In the genomic region with DNA sequence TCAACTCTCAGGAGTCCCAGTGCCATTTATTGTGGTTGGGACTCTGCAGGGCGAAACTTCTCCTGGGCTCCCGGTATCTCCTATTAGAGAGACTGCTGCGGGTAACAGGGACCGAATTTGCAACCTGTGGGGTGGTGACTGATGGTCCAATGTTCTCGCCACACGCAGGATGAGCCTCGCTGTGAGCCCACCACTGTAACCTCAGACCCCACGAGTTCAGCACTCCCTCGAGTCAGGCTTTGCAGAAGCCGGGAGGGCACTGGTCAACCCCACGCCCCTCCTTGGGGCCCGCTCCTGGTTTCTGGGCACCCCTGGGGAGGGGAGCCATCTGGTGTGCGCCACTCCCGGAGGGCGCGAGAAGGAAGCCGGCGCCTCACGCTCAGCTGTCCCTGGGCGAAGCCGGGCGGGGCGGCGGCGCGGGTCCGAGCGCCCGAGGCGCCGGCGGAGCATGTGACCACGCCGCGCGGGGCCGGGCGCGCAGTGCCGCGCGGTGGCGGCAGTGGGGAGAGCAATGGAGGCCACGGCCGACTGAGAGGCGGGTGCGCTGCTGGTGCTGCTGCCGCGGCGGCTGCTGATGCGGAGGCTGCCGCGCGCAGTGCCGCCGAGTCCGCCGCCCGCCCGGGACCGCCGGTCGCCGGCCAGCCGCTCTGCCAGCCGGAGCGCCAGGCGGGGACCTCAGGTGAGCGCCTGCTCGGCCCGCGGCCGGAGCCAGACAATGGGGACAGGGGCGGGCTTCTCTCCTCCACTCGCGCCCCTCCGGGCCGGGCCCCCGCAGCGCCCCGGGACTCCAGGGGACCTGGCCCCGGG, we compare ENCODE assay signal across 8 cellular contexts.
DNase-seq lines count a peak whose midpoint lies in the region; ATAC-seq and TF ChIP-seq lines count a peak whose summit lies in the region.

No MANE protein-coding gene starts in this region.

- in situ Hi-C loops in IMR-90 (cut with MboI; ENCODE audit: low sequenced_read_pairs), result no loop called here

- H4K8ac ChIP-seq in IMR-90 (ENCODE audit: low read depth in 2 of 2, low read length in 2 of 2), result no peak overlapping the region

- H3K23ac ChIP-seq in IMR-90 (ENCODE audit: low read depth, low read length), result no peak overlapping the region; the same call in 1 of the 2 replicates

- no peak overlapping the region for H2BK120ac ChIP-seq in IMR-90 (ENCODE audit: low read depth, low read length)

- H3K18ac ChIP-seq in IMR-90 (ENCODE audit: low read depth, low read length), result no peak overlapping the region; the same call in 1 of the 2 replicates

- no peak overlapping the region for H2BK5ac ChIP-seq in IMR-90 (ENCODE audit: low read depth, low read length, poor library complexity, severe bottlenecking)

- peak overlapping the region; percentile 24; the same call in 1 of the 2 replicates for H3K9ac ChIP-seq in IMR-90 (ENCODE audit: low read depth, low read length)

- no peak overlapping the region for H2BK20ac ChIP-seq in IMR-90 (ENCODE audit: low read depth, low read length)

- H2AFZ ChIP-seq in IMR-90 (replicated peaks; ENCODE audit: low read length, poor library complexity), result peak overlapping the region; percentile 92

- H3K14ac ChIP-seq in IMR-90 (replicated peaks; ENCODE audit: low read depth, low read length), result peak overlapping the region; percentile 45; the same call in 1 of the 2 replicates

- H4K5ac ChIP-seq in IMR-90 (ENCODE audit: low read depth, low read length), result no peak overlapping the region

- TF ChIP-seq CTCF in GM06990 (IDR thresholded peaks at IDR 0.05; ENCODE audit: insufficient read depth, low read length, poor library complexity, severe bottlenecking), result peak; percentile 17
- peak; percentile 52 for TF ChIP-seq CTCF in IMR-90 (conservative IDR thresholded peaks at IDR 0.05; ENCODE audit: low read depth, low read length)
- TF ChIP-seq CTCF in Peyer's patch (IDR thresholded peaks at IDR 0.05), result peak in 3 of 6 experiments; percentile 59 to 73 (median 65)
- TF ChIP-seq CTCF in adrenal gland (IDR thresholded peaks at IDR 0.05), result peak in 3 of 6 experiments; percentile 34 to 48 (median 46)
- TF ChIP-seq CTCF in prostate gland (IDR thresholded peaks at IDR 0.05), result peak in 2 of 4 experiments; percentile 18 to 41

- H2BK15ac ChIP-seq in IMR-90 (ENCODE audit: low read depth, low read length), result no peak overlapping the region

- H3K4me2 ChIP-seq in IMR-90 (ENCODE audit: low read depth, low read length), result peak overlapping the region; percentile 100

- WGBS in IMR-90 (ENCODE audit: extremely low coverage in 2 of 2, insufficient read length in 1 of 2), 2 experiments, result 1% methylated on average over 43 of the region's 82 CpGs; no CpG with 5 or more reads in 1 of the 2 experiments
- 0 to 4% (median 1%) methylated on average over 3 to 82 of the region's 82 CpGs for WGBS in adrenal gland, 4 donors
- WGBS in right cardiac atrium, result under 1% methylated on average over 81 of the region's 82 CpGs
- under 1% methylated on average over 25 of the region's 82 CpGs for WGBS in prostate gland

- POLR2A ChIA-PET in IMR-90 (lab: Charles Lee; ENCODE audit: unreplicated experiment), result no interaction called here

- no peaks in the 10 kb centered on the region for H3K9me1 ChIP-seq in IMR-90 (ENCODE audit: insufficient read depth, low read length)

- no peak overlapping the region for H3K56ac ChIP-seq in IMR-90 (ENCODE audit: extremely low read depth, insufficient read depth, low read length)

- H3K4me3 ChIP-seq in GM06990 (replicated peaks; ENCODE audit: low read depth, low read length), result peak overlapping the region; percentile 73
- peak overlapping the region; percentile 58 for H3K4me3 ChIP-seq in IMR-90 (ENCODE audit: insufficient read depth, low read depth, low read length)
- H3K4me3 ChIP-seq in Peyer's patch, result peak overlapping the region; percentile 47 to 86 (median 66)
- H3K4me3 ChIP-seq in adrenal gland, result peak overlapping the region in 3 of 4 donors; percentile 18 to 67 (median 19)
- H3K4me3 ChIP-seq in right cardiac atrium (ENCODE audit: low read length), result peak overlapping the region; percentile 71
- H3K4me3 ChIP-seq in prostate gland, result peak overlapping the region; percentile 37 to 45

- dilution Hi-C loops in IMR-90 (cut with HindIII; ENCODE audit: low sequenced_read_pairs, unreplicated experiment), result no loop called here

- no peaks in the 10 kb centered on the region for H3K79me1 ChIP-seq in IMR-90 (ENCODE audit: low read depth in 1 of 2, low read length in 2 of 2)

- peak; percentile 98 for ATAC-seq in GM21737 (IDR thresholded peaks at IDR 0.05; ENCODE audit: unreplicated experiment)
- ATAC-seq in IMR-90 (ENCODE audit: low read depth), result peak; percentile 99
- ATAC-seq in right cardiac atrium, result peak; percentile 94 to 95

- intact Hi-C loops in IMR-90 (cut with micrococcal nuclease), result loop anchor here (1.0 to 2.0 kb wide), 2 partner anchors 101 to 252 kb away; partner anchors contain the start of gene CEP135
- intact Hi-C loops in adrenal gland (cut with DNase I), result no loop called here
- intact Hi-C loops in right cardiac atrium (cut with DNase I), result no loop called here
- intact Hi-C loops in prostate gland (cut with DNase I), result no loop called here

- H3K36me3 ChIP-seq in GM06990 (ENCODE audit: control insufficient read depth, insufficient read depth, low read length) (no peaks in the 10 kb centered on the region), IMR-90 (ENCODE audit: control insufficient read depth, insufficient read depth, low read length) (no peaks in the 10 kb centered on the region), Peyer's patch (no peaks in the 10 kb centered on the region), adrenal gland (replicated peaks in 1 of 2) (no peaks in the 10 kb centered on the region), prostate gland (no peaks in the 10 kb centered on the region)

- no peaks in the 10 kb centered on the region for H3K4me1 ChIP-seq in IMR-90 (ENCODE audit: control insufficient read depth, insufficient read depth, low read length)
- H3K4me1 ChIP-seq in Peyer's patch, result peaks cover 0 to 7% (median 3%) of the 10 kb centered on the region in 4 donors
- H3K4me1 ChIP-seq in adrenal gland (replicated peaks in 1 of 2), result peaks cover 6 to 7% of the 10 kb centered on the region in 2 donors
- H3K4me1 ChIP-seq in right cardiac atrium (ENCODE audit: control insufficient read depth, insufficient read depth, low read length), result peaks cover 3% of the 10 kb centered on the region
- no peaks in the 10 kb centered on the region for H3K4me1 ChIP-seq in prostate gland (replicated peaks)

- H3K9me3 ChIP-seq in IMR-90 (ENCODE audit: control insufficient read depth, insufficient read depth, low read length) (no peaks in the 10 kb centered on the region), Peyer's patch (no peaks in the 10 kb centered on the region), adrenal gland (replicated peaks in 1 of 3) (no peaks in the 10 kb centered on the region), right cardiac atrium (ENCODE audit: control insufficient read depth, low read length) (no peaks in the 10 kb centered on the region), prostate gland (no peaks in the 10 kb centered on the region)

- H2AK5ac ChIP-seq in IMR-90 (ENCODE audit: low read depth, low read length), result no peak overlapping the region

- TF ChIP-seq POLR2A in IMR-90 (IDR thresholded peaks at IDR 0.05; ENCODE audit: low read depth, low read length), result no peak
- TF ChIP-seq POLR2A in Peyer's patch (IDR thresholded peaks at IDR 0.05), result peak in 1 of 2 donors; percentile 16
- no peak for TF ChIP-seq POLR2A in adrenal gland (IDR thresholded peaks at IDR 0.05)
- TF ChIP-seq POLR2A in prostate gland (IDR thresholded peaks at IDR 0.05), result no peak

- no TSS peak for BruUV-seq in IMR-90 (replicated peaks; lab: Mats Ljungman, UMichigan)

- CTCF ChIA-PET in IMR-90 (lab: Yijun Ruan, JAX), result no interaction called here

- peak; percentile 36; the same call in 1 of the 2 replicates for TF ChIP-seq RAD21 in IMR-90 (IDR thresholded peaks at IDR 0.05; ENCODE audit: low read length)

- DNase-seq in GM06990 (ENCODE audit: extremely low read depth, insufficient read length), result peak; percentile 83
- peak; percentile 39 for DNase-seq in IMR-90
- DNase-seq in Peyer's patch, result peak; percentile 22 to 79 (median 70)
- peak; percentile 22 to 67 (median 38) for DNase-seq in adrenal gland
- DNase-seq in right cardiac atrium, result peak; percentile 45 to 85 (median 82)
- peak; percentile 10 for DNase-seq in prostate gland (ENCODE audit: low spot score)
- no peak for DNase-seq in SIG-M5 (lab: John Stamatoyannopoulos, UW)

- 0 out of 2 replicates have a peak overlapping the region, but pooled peaks have one; percentile 26 for H3K4ac ChIP-seq in IMR-90 (ENCODE audit: low read depth, low read length)

- no peaks in the 10 kb centered on the region for H4K20me1 ChIP-seq in IMR-90 (ENCODE audit: insufficient read depth, low read length)

- H2AK9ac ChIP-seq in IMR-90 (replicated peaks; ENCODE audit: low read depth, low read length, poor library complexity), result peak overlapping the region; percentile 23

- no peaks in the 10 kb centered on the region for H3K27me3 ChIP-seq in GM06990 (replicated peaks; ENCODE audit: control insufficient read depth, insufficient read depth, low read length)
- H3K27me3 ChIP-seq in IMR-90 (ENCODE audit: control insufficient read depth, insufficient read depth, low read length), result peaks cover 18% of the 10 kb centered on the region
- no peaks in the 10 kb centered on the region for H3K27me3 ChIP-seq in Peyer's patch
- no peaks in the 10 kb centered on the region for H3K27me3 ChIP-seq in adrenal gland
- H3K27me3 ChIP-seq in right cardiac atrium (ENCODE audit: control insufficient read depth, insufficient read depth), result peaks cover 3% of the 10 kb centered on the region
- H3K27me3 ChIP-seq in prostate gland (replicated peaks; ENCODE audit: insufficient read depth), result no peaks in the 10 kb centered on the region

- H3K27ac ChIP-seq in IMR-90 (ENCODE audit: insufficient read depth, low read length) (no peak overlapping the region), Peyer's patch (peak overlapping the region; percentile 22 to 65 (median 56)), adrenal gland (peak overlapping the region in 1 of 5 donors; percentile 49), right cardiac atrium (ENCODE audit: low read length) (no peak overlapping the region), prostate gland (no peak overlapping the region)

- H4K91ac ChIP-seq in IMR-90 (ENCODE audit: insufficient read depth, low read depth, low read length), result no peak overlapping the region

TF ChIP-seq in IMR-90, 13 proteins besides CTCF, POLR2A, EP300 and RAD21:
- TF ChIP-seq USF2 (IDR thresholded peaks at IDR 0.05; ENCODE audit: low read depth, low read length), result peak; percentile 69; the same call in 1 of the 2 replicates
- TF ChIP-seq SMC3 (IDR thresholded peaks at IDR 0.05; ENCODE audit: low read depth, low read length), result no peak

Comparison
In these comparisons a context has a peak if more than half of its experiments do, and no peak if none do; other contexts are left out.
1. H3K4me3 ChIP-seq: peak in every context shown above with its lines; median percentile 73 in GM06990; 71 in right cardiac atrium; 66 in Peyer's patch; 58 in IMR-90; 41 in prostate gland; 19 in adrenal gland.
2. H3K27ac ChIP-seq: peak in Peyer's patch (4 of 4); none in IMR-90 (single experiment), right cardiac atrium (single experiment) and prostate gland (0 of 2).
3. Peak in every context shown above with its lines, with median percentiles within 50 percentile points of each other: ATAC-seq.